25 cellular contexts compared by ENCODE assay signal in genomic region chr4:17726911-17727310, GRCh38. TPM values are rescaled to one million over a fixed set of nuclear protein-coding genes. Genes with fewer than 3 reads are reported as not detected.
"Had no signal": no experiment of that assay in that cellular context is flagged by ENCODE, and none has a peak within 500 bp of the region (broad histone marks: within the 10 kb centered on the region; RNA-seq: fewer than 3 reads in every experiment).

No MANE protein-coding gene starts in this region.

- H3K9me3 ChIP-seq: body of pancreas, ovary, right lobe of liver, uterus had no signal

- ATAC-seq: body of pancreas; esophagus mucosa; left cardiac atrium; right lobe of liver; stimulated activated effector memory CD8-positive, alpha-beta T cell treated with anti-CD3 and anti-CD28 coated beads, Interleukin-12 subunit alpha, Interleukin-12 subunit beta, amount 100 ng/mL, for 72 hours had no signal

- H3K4me2 ChIP-seq: hepatocyte had no signal

- H3K27me3 ChIP-seq: body of pancreas, hepatocyte, ovary, right lobe of liver, uterus had no signal

- H3K4me3 ChIP-seq: body of pancreas, hepatocyte, ovary, right lobe of liver, uterus had no signal

- H3K79me2 ChIP-seq: hepatocyte had no signal

- FAIRE-seq: endothelial cell of umbilical vein, frontal cortex, keratinocyte had no signal

- H2AFZ ChIP-seq: hepatocyte had no signal

- H3K36me3 ChIP-seq: ovary, right lobe of liver, uterus had no signal

- H3K4me1 ChIP-seq: body of pancreas, right lobe of liver, uterus had no signal

- H3K27ac ChIP-seq: body of pancreas, hepatocyte, ovary, right lobe of liver, uterus had no signal

- DNase-seq: activated CD4-positive, alpha-beta T cell treated with anti-CD3 and anti-CD28 coated beads for 4 hours; activated CD4-positive, alpha-beta T cell treated with anti-CD3 and anti-CD28 coated beads, Interleukin-2, amount 50 U/mL, for 4 hours; activated CD4-positive, CD25-positive, alpha-beta regulatory T cell; activated CD8-positive, alpha-beta memory T cell treated with anti-CD3 and anti-CD28 coated beads for 24 hours; activated effector memory CD4-positive, alpha-beta T cell treated with Interleukin-2 at 50 U/mL for 16 hours; activated naive CD4-positive, alpha-beta T cell treated with Interleukin-2 at 50 U/mL for 16 hours; anterior cingulate cortex; body of pancreas; left cardiac atrium; naive B cell; ovary; right lobe of liver; stimulated activated CD4-positive, alpha-beta T cell treated with anti-CD3 and anti-CD28 coated beads, Interleukin-12 subunit alpha, Interleukin-12 subunit beta, amount 100 ng/mL, for 4 hours; stimulated activated CD4-positive, alpha-beta T cell treated with anti-CD3 and anti-CD28 coated beads, Interleukin-4, amount 100 ng/mL, for 24 hours; T-helper 1 cell; uterus had no signal

RNA-seq across cellular contexts. Expression of gene FAM184B, which starts 54.5 kb away (rescaled TPM):
- total RNA-seq: body of pancreas, endothelial cell of umbilical vein, hepatocyte, liver, renal cortical epithelial cell, right lobe of liver, subcutaneous adipose tissue had no signal
- polyA plus RNA-seq: endothelial cell of umbilical vein, hepatocyte had no signal
